In the genomic region with DNA sequence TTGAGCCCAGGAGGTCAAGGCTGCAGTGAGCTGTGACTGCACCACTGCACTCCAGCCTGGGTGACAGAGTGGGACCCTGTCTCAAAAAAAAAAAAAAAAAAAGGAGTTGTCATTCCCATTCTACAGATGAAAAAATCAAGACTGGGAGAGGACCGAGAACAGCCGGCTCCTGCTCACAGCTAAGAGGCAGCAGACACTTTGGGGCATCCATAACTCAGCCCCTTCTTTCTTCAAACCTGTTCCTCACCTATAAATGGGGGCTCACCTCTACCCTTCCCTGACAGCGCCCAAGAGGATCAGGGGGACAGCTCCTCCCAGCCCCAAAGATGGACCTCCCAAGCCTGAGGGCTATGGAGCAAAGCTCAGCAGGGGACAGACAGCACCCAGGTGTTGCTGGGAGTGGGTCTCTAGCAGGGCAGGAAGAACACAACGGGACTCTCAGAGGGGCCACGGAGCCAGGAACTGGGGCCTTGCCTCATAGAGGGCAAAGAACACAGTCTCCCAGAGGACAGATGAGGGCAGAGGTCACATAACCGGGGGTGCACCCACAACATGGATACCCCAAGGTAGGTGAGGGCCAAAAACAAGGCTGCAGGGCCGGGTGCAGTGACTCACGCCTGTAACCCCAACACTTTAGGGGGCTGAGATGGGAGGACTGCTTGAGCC, we compare ENCODE assay signal across 1 cellular context.
A peak's percentile ranks its signal among the peaks of the same experiment; 100 is the strongest.
TF ChIP-seq lines count a peak whose summit lies in the region.

No MANE protein-coding gene starts in this region.

TF ChIP-seq in K562, 482 proteins besides CTCF, POLR2A, EP300 and RAD21 (continued from another document):
- TF ChIP-seq RCOR1 (IDR thresholded peaks at IDR 0.05; ENCODE audit: borderline replicate concordance in 1 of 2, low read depth in 2 of 2, low read length in 2 of 2), result 0 out of 4 replicates have a peak, but pooled peaks of 1 of the 2 experiments have one; percentile 12
- no peak for TF ChIP-seq BCL6 (CRISPR knock-in tag; IDR thresholded peaks at IDR 0.05)
- no peak for TF ChIP-seq TEAD1 (CRISPR knock-in tag; IDR thresholded peaks at IDR 0.05)
- peak; percentile 19 for TF ChIP-seq PHF20 (IDR thresholded peaks at IDR 0.05; ENCODE audit: partially characterized antibody)
- no peak for TF ChIP-seq MBD2 (IDR thresholded peaks at IDR 0.05; ENCODE audit: borderline replicate concordance, low read depth)
- TF ChIP-seq, protein P1, sequence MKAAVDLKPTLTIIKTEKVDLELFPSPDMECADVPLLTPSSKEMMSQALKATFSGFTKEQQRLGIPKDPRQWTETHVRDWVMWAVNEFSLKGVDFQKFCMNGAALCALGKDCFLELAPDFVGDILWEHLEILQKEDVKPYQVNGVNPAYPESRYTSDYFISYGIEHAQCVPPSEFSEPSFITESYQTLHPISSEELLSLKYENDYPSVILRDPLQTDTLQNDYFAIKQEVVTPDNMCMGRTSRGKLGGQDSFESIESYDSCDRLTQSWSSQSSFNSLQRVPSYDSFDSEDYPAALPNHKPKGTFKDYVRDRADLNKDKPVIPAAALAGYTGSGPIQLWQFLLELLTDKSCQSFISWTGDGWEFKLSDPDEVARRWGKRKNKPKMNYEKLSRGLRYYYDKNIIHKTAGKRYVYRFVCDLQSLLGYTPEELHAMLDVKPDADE (conservative IDR thresholded peaks at IDR 0.05; ENCODE audit: control insufficient read depth, low read depth, low read length), result no peak
- TF ChIP-seq, protein P2, sequence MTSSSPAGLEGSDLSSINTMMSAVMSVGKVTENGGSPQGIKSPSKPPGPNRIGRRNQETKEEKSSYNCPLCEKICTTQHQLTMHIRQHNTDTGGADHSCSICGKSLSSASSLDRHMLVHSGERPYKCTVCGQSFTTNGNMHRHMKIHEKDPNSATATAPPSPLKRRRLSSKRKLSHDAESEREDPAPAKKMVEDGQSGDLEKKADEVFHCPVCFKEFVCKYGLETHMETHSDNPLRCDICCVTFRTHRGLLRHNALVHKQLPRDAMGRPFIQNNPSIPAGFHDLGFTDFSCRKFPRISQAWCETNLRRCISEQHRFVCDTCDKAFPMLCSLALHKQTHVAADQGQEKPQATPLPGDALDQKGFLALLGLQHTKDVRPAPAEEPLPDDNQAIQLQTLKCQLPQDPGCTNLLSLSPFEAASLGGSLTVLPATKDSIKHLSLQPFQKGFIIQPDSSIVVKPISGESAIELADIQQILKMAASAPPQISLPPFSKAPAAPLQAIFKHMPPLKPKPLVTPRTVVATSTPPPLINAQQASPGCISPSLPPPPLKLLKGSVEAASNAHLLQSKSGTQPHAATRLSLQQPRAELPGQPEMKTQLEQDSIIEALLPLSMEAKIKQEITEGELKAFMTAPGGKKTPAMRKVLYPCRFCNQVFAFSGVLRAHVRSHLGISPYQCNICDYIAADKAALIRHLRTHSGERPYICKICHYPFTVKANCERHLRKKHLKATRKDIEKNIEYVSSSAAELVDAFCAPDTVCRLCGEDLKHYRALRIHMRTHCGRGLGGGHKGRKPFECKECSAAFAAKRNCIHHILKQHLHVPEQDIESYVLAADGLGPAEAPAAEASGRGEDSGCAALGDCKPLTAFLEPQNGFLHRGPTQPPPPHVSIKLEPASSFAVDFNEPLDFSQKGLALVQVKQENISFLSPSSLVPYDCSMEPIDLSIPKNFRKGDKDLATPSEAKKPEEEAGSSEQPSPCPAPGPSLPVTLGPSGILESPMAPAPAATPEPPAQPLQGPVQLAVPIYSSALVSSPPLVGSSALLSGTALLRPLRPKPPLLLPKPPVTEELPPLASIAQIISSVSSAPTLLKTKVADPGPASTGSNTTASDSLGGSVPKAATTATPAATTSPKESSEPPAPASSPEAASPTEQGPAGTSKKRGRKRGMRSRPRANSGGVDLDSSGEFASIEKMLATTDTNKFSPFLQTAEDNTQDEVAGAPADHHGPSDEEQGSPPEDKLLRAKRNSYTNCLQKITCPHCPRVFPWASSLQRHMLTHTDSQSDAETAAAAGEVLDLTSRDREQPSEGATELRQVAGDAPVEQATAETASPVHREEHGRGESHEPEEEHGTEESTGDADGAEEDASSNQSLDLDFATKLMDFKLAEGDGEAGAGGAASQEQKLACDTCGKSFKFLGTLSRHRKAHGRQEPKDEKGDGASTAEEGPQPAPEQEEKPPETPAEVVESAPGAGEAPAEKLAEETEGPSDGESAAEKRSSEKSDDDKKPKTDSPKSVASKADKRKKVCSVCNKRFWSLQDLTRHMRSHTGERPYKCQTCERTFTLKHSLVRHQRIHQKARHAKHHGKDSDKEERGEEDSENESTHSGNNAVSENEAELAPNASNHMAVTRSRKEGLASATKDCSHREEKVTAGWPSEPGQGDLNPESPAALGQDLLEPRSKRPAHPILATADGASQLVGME (CRISPR knock-in tag; IDR thresholded peaks at IDR 0.05), result no peak
- TF ChIP-seq ELF1 (tag; IDR thresholded peaks at IDR 0.05), result no peak
- TF ChIP-seq BCOR (IDR thresholded peaks at IDR 0.05), result peak; percentile 81
- TF ChIP-seq JUN (IDR thresholded peaks at IDR 0.05; ENCODE audit: borderline replicate concordance, low read depth, low read length), result no peak
- TF ChIP-seq JUN (CRISPR knock-in tag; IDR thresholded peaks at IDR 0.05; ENCODE audit: borderline replicate concordance), result no peak
- TF ChIP-seq, protein P3, sequence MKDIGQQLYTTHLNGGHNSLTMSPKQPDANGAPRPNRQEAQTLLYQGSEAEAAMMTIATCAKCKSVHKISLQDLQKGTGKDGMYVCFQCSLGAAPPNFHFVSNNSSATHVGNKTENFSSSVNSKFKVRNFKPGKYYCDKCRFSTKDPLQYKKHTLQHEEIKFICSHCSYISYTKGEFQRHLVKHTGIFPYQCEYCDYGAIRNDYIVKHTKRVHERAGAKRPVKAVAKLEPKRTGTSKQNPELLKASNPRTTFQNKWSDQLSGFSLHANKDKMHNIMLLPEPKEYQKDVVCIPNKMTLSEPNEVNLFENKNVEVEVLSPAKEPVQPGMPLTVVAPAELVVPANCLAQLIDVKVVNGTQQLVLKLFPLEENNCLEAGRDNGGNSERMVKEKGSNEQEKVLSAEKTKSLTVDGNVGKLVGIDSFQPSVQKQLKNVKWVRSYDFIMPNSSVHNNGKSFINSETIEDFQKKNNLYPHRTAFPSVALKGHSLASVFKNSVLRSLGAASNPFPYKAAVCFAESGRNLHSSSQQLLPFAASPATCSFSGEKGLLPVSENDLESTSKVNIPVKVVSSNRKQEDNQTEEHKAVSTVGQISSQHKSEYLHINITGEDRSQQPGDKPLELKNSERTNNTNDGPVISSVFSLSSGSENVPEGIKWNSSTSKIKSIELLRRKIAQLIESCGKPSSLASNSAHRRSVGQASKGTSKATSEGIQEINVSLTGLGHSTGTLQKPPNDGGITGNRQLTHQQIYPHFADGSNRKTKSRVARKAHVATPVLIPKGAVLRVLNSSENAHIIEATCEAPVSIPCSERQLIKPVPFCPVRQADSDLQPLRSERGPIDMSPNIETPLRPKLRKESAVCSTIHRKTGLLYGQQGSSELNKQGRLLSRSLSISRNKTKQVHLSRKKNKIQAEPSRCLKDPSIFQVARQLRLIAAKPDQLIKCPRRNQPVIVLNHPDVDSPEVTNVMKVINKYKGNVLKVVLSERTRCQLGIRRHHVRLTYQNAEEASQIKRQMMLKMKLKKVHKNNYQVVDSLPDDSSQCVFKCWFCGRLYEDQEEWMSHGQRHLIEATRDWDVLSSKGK (CRISPR knock-in tag; IDR thresholded peaks at IDR 0.05), result no peak
- TF ChIP-seq SMARCA5 (IDR thresholded peaks at IDR 0.05), result no peak
- TF ChIP-seq ZNF212 (CRISPR knock-in tag; IDR thresholded peaks at IDR 0.05), result no peak
- TF ChIP-seq, protein P4, sequence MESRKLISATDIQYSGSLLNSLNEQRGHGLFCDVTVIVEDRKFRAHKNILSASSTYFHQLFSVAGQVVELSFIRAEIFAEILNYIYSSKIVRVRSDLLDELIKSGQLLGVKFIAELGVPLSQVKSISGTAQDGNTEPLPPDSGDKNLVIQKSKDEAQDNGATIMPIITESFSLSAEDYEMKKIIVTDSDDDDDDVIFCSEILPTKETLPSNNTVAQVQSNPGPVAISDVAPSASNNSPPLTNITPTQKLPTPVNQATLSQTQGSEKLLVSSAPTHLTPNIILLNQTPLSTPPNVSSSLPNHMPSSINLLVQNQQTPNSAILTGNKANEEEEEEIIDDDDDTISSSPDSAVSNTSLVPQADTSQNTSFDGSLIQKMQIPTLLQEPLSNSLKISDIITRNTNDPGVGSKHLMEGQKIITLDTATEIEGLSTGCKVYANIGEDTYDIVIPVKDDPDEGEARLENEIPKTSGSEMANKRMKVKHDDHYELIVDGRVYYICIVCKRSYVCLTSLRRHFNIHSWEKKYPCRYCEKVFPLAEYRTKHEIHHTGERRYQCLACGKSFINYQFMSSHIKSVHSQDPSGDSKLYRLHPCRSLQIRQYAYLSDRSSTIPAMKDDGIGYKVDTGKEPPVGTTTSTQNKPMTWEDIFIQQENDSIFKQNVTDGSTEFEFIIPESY (CRISPR knock-in tag; IDR thresholded peaks at IDR 0.05), result 0 out of 2 replicates have a peak, but pooled peaks have one; percentile 18
- TF ChIP-seq ZNF766 (CRISPR knock-in tag; conservative IDR thresholded peaks at IDR 0.05), result no peak
- TF ChIP-seq SMAD1 (IDR thresholded peaks at IDR 0.05; ENCODE audit: low read depth, low read length, partially characterized antibody), result no peak
- TF ChIP-seq NUFIP1 (IDR thresholded peaks at IDR 0.05; ENCODE audit: partially characterized antibody), result no peak
- TF ChIP-seq, protein P5, sequence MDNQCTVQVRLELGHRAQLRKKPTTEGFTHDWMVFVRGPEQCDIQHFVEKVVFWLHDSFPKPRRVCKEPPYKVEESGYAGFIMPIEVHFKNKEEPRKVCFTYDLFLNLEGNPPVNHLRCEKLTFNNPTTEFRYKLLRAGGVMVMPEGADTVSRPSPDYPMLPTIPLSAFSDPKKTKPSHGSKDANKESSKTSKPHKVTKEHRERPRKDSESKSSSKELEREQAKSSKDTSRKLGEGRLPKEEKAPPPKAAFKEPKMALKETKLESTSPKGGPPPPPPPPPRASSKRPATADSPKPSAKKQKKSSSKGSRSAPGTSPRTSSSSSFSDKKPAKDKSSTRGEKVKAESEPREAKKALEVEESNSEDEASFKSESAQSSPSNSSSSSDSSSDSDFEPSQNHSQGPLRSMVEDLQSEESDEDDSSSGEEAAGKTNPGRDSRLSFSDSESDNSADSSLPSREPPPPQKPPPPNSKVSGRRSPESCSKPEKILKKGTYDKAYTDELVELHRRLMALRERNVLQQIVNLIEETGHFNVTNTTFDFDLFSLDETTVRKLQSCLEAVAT (IDR thresholded peaks at IDR 0.05), result no peak
- no peak for TF ChIP-seq CEBPB (tag; IDR thresholded peaks at IDR 0.05)
- no peak for TF ChIP-seq HLTF (IDR thresholded peaks at IDR 0.05)
- TF ChIP-seq, protein P6, sequence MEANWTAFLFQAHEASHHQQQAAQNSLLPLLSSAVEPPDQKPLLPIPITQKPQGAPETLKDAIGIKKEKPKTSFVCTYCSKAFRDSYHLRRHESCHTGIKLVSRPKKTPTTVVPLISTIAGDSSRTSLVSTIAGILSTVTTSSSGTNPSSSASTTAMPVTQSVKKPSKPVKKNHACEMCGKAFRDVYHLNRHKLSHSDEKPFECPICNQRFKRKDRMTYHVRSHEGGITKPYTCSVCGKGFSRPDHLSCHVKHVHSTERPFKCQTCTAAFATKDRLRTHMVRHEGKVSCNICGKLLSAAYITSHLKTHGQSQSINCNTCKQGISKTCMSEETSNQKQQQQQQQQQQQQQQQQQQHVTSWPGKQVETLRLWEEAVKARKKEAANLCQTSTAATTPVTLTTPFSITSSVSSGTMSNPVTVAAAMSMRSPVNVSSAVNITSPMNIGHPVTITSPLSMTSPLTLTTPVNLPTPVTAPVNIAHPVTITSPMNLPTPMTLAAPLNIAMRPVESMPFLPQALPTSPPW (CRISPR knock-in tag; IDR thresholded peaks at IDR 0.05), result no peak
